In genomic region chr6:80543151-80543550, GRCh38 we compare ENCODE assay signal across 20 cellular contexts.
"Had no signal": no experiment of that assay in that cellular context is flagged by ENCODE, and none has a peak within 500 bp of the region (broad histone marks: within the 10 kb centered on the region; RNA-seq: fewer than 3 reads in every experiment).

No MANE protein-coding gene starts in this region.

- H2AFZ ChIP-seq: neural progenitor cell had no signal

- H3K4me3 ChIP-seq: colonic mucosa, lower lobe of right lung, neural progenitor cell, skin epidermis, uterus had no signal

- DNase-seq: activated CD4-positive, alpha-beta T cell treated with anti-CD3 and anti-CD28 coated beads for 1 hour; activated CD4-positive, alpha-beta T cell treated with anti-CD3 and anti-CD28 coated beads, Interleukin-2, amount 50 U/mL, for 1 hour; activated gamma-delta T cell treated with Interleukin-2 at 50 U/mL for 16 hours; activated T-cell treated with anti-CD3 and anti-CD28 coated beads, Interleukin-2, amount 50 U/mL, for 1 hour; aorta; colonic mucosa; endodermal cell; immature natural killer cell; lower lobe of right lung; naive thymus-derived CD8-positive, alpha-beta T cell; retina; stimulated activated CD4-positive, alpha-beta T cell treated with anti-CD3 and anti-CD28 coated beads, Interleukin-2, amount 100 ng/mL, for 24 hours; stimulated activated CD8-positive, alpha-beta memory T cell treated with anti-CD3 and anti-CD28 coated beads, Interleukin-4, amount 100 ng/mL, for 48 hours; stimulated activated naive B cell treated with anti-CD40 and anti-IgM and Interleukin-4, amounts not matched to agents 10 μg/mL and 1 μg/mL and 100 μg/mL, for 72 hours; T-helper 9 cell; trophoblast cell; uterus had no signal

- H3K27me3 ChIP-seq: colonic mucosa, neural progenitor cell, uterus had no signal

- H3K4me1 ChIP-seq: colonic mucosa, lower lobe of right lung, neural progenitor cell, uterus had no signal

- H3K36me3 ChIP-seq: colonic mucosa, lower lobe of right lung, neural progenitor cell, uterus had no signal

- ATAC-seq: left lobe of liver; lower lobe of right lung; naive thymus-derived CD8-positive, alpha-beta T cell; stimulated activated naive B cell treated with anti-CD40 and anti-IgM and Interleukin-4, amounts not matched to agents 10 μg/mL and 1 μg/mL and 100 μg/mL, for 72 hours had no signal

- H3K4me2 ChIP-seq: neural progenitor cell had no signal

- H3K27ac ChIP-seq: colonic mucosa, lower lobe of right lung, neural progenitor cell, skin epidermis, uterus had no signal

- H3K9me3 ChIP-seq: colonic mucosa, lower lobe of right lung, uterus had no signal

- H3K9ac ChIP-seq: neural progenitor cell had no signal
